Comparison of ENCODE assay signal across 1 cellular context in genomic region chr1:220680085-220680687, GRCh38.
TF ChIP-seq lines count a peak whose summit lies in the region.

No MANE protein-coding gene starts in this region.

TF ChIP-seq in GM23338, 12 proteins besides CTCF, POLR2A, EP300 and RAD21 (continued from another document):
- TF ChIP-seq ZNF462 (CRISPR knock-in tag; IDR thresholded peaks at IDR 0.05) (no peak), REST (IDR thresholded peaks at IDR 0.05; ENCODE audit: unreplicated experiment) (no peak), EZH2phosphoT487 (IDR thresholded peaks at IDR 0.05; ENCODE audit: unreplicated experiment) (no peak), EZH2 (IDR thresholded peaks at IDR 0.05; ENCODE audit: low read depth, unreplicated experiment) (no peak), CREB1 (CRISPR knock-in tag; IDR thresholded peaks at IDR 0.05; ENCODE audit: low read depth) (no peak), NANOG (IDR thresholded peaks at IDR 0.05; ENCODE audit: borderline replicate concordance) (no peak), JUNB (IDR thresholded peaks at IDR 0.05; ENCODE audit: unreplicated experiment) (no peak), STAT1 (IDR thresholded peaks at IDR 0.05; ENCODE audit: unreplicated experiment) (no peak), POLR2AphosphoS5 (IDR thresholded peaks at IDR 0.05; ENCODE audit: low read depth) (no peak)
TF ChIP-seq in GM23338: peak in this region for 0.
